In the genomic region with DNA sequence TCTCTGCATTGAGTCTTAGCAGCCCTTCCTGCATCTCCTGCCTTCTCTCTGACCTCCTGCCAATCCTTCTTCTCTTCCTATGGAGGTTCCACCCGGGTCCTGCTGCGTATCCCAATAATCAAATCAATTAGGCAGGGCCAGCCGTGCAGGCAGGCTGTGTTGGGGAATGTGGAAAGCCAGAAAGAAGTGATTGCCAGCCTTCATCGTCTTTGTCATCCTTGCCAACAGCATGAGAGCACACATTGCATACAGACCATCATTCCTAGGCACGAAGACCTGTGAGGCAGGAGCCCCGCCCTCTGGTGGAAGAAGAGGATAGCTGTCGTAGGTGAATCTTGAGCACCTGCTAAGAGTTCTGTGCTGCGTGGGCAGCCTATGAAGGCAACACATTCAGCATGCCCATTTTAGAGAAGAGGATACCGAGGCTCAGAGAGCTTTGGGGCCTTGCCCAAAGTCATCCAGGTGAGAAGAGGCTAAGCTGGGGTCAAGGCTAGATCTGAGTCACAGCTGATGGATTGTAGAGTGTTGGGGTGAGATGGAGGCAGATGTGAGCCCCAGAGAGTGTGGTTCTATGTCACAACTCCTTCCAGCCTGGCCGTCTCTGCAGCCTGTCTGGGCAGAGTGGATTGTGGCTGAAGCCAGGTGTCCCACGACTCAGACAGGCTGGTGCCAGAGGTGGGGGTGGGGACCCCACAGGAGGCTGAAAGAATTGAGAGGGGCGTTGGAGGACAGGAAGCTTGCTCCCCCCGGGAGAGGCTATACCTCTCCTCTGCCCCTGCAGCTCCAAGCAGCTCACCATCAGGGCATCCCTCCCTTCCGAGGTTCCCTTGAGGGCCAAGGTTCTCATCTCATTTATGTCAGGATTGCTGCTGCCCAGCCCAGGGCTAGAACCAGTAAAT, we compare ENCODE assay signal across 9 cellular contexts. TPM values are rescaled to one million over a fixed set of nuclear protein-coding genes. Genes with fewer than 3 reads are reported as not detected.
DNase-seq lines count a peak whose midpoint lies in the region; ATAC-seq and TF ChIP-seq lines count a peak whose summit lies in the region.
"Had no signal": no experiment of that assay in that cellular context is flagged by ENCODE, and none has a peak within 500 bp of the region (broad histone marks: within the 10 kb centered on the region; RNA-seq: fewer than 3 reads in every experiment).

No MANE protein-coding gene starts in this region.

- no peaks in the 10 kb centered on the region for H3K4me1 ChIP-seq in DND-41 (ENCODE audit: insufficient read depth, low read length)
- H3K4me1 ChIP-seq in upper lobe of right lung, result no peaks in the 10 kb centered on the region

- peak; percentile 6 for DNase-seq in DND-41
- DNase-seq in RPMI8226, result peak; percentile 53
- DNase-seq in iPS-NIHi11 (ENCODE audit: low spot score), result peak; percentile 60
- no peak for DNase-seq in upper lobe of right lung
- no peak for DNase-seq in NCI-H1436 treated with DMSO at 0.1 percent for 48 hours (lab: John Stamatoyannopoulos, UW)
- no peak for DNase-seq in MG63

- H3K27me3 ChIP-seq in DND-41 (ENCODE audit: insufficient read depth, low read length, poor library complexity) (peaks cover 12% of the 10 kb centered on the region), upper lobe of right lung (no peaks in the 10 kb centered on the region), MG63 (no peaks in the 10 kb centered on the region)

- no peaks in the 10 kb centered on the region for H3K79me2 ChIP-seq in DND-41 (ENCODE audit: insufficient read depth, low read length)

- H3K4me3 ChIP-seq in DND-41 (ENCODE audit: low read depth in 1 of 2, low read length in 2 of 2) (no peak overlapping the region), upper lobe of right lung (no peak overlapping the region), MG63 (no peak overlapping the region)

- H3K9ac ChIP-seq in DND-41 (ENCODE audit: low read depth, low read length), result no peak overlapping the region

- TF ChIP-seq CTCF in DND-41 (IDR thresholded peaks at IDR 0.05; ENCODE audit: borderline replicate concordance, extremely low read depth, low read length, poor library complexity, severe bottlenecking) (peak; percentile 26), upper lobe of right lung (IDR thresholded peaks at IDR 0.05) (no peak)

- no peak overlapping the region for H3K27ac ChIP-seq in DND-41 (ENCODE audit: low read length)
- H3K27ac ChIP-seq in upper lobe of right lung, result no peak overlapping the region

- no peak overlapping the region for H3K4me2 ChIP-seq in DND-41 (ENCODE audit: insufficient read depth, low read length)

- H3K36me3 ChIP-seq in DND-41 (ENCODE audit: insufficient read depth, low read length) (no peaks in the 10 kb centered on the region), upper lobe of right lung (peaks cover 12% of the 10 kb centered on the region), MG63 (no peaks in the 10 kb centered on the region)

- ATAC-seq in DND-41 (ENCODE audit: insufficient read depth, low read depth) (no peak), GM18868 (IDR thresholded peaks at IDR 0.05; ENCODE audit: unreplicated experiment) (peak; percentile 58), upper lobe of right lung (no peak), HG03025 (IDR thresholded peaks at IDR 0.05; ENCODE audit: low FRiP score, unreplicated experiment) (no peak)
- ATAC-seq: stimulated activated memory B cell treated with anti-CD40 and anti-IgM and Interleukin-4, amounts not matched to agents 10 μg/mL and 1 μg/mL and 100 μg/mL, for 72 hours had no signal

- intact Hi-C loops in upper lobe of right lung (cut with DNase I), result no loop called here

- no peaks in the 10 kb centered on the region for H4K20me1 ChIP-seq in DND-41 (ENCODE audit: insufficient read depth, low read length)

- H2AFZ ChIP-seq in DND-41 (ENCODE audit: low read depth, low read length), result no peak overlapping the region

- H3K9me3 ChIP-seq in DND-41 (ENCODE audit: insufficient read depth, low read length, severe bottlenecking), result no peaks in the 10 kb centered on the region
- H3K9me3 ChIP-seq in upper lobe of right lung, result no peaks in the 10 kb centered on the region
- H3K9me3 ChIP-seq in MG63, result no peaks in the 10 kb centered on the region

RNA-seq across cellular contexts. Expression of a gene that starts 12.7 kb away (rescaled TPM):
- total RNA-seq in upper lobe of right lung, result 63.1 TPM
- total RNA-seq in MG63 (2014; rRNA removed; shearing (Covaris generic); ENCODE audit: low replicate concordance), result 3.8 and 5.3 TPM in 2 replicates

Comparison
In these comparisons a context has a peak if more than half of its experiments do, and no peak if none do; other contexts are left out.
1. DNase-seq: peak in DND-41 (single experiment), RPMI8226 (single experiment) and iPS-NIHi11 (single experiment); none in upper lobe of right lung (single experiment), NCI-H1436 treated with DMSO at 0.1 percent for 48 hours (single experiment) and MG63 (single experiment).
2. RNA of a gene that starts 12.7 kb away (total RNA-seq): 63.1 TPM in upper lobe of right lung (single experiment); 3.8 to 5.3 TPM in MG63; every median in the first group is over 10 times any median in the second.